16 cellular contexts compared by ENCODE assay signal in genomic region chr9:761155-761792, GRCh38.
DNase-seq lines count a peak whose midpoint lies in the region; ATAC-seq and TF ChIP-seq lines count a peak whose summit lies in the region.
"Had no signal": no experiment of that assay in that cellular context is flagged by ENCODE, and none has a peak within 500 bp of the region (broad histone marks: within the 10 kb centered on the region; RNA-seq: fewer than 3 reads in every experiment).

No MANE protein-coding gene starts in this region.

- H3K9me3 ChIP-seq in lower lobe of right lung (no peaks in the 10 kb centered on the region), aorta (ENCODE audit: control insufficient read depth, low read length) (no peaks in the 10 kb centered on the region)
- H3K9me3 ChIP-seq: psoas muscle had no signal

- 34 to 35% methylated on average over 8 of the region's 8 CpGs for WGBS in aorta, 2 donors

- H3K4me3 ChIP-seq in lower lobe of right lung: no peak overlapping the region
- no peak overlapping the region for H3K4me3 ChIP-seq in aorta (ENCODE audit: low read length in 2 of 2)
- H3K4me3 ChIP-seq: A549, psoas muscle, SK-N-MC had no signal

- peaks cover 10% of the 10 kb centered on the region for H3K4me1 ChIP-seq in lower lobe of right lung
- peaks cover 0 to 2% of the 10 kb centered on the region in 2 donors for H3K4me1 ChIP-seq in aorta (ENCODE audit: control insufficient read depth in 1 of 2, insufficient read depth in 2 of 2, low read length in 2 of 2)

- no peaks in the 10 kb centered on the region for H3K36me3 ChIP-seq in lower lobe of right lung
- H3K36me3 ChIP-seq in aorta (ENCODE audit: control insufficient read depth in 1 of 2, insufficient read depth in 2 of 2, low read length in 1 of 2): no peaks in the 10 kb centered on the region

- TF ChIP-seq CTCF in lower lobe of right lung (IDR thresholded peaks at IDR 0.05): no peak

- no peak for TF ChIP-seq POLR2A in GM18505 (IDR thresholded peaks at IDR 0.05; ENCODE audit: borderline replicate concordance, extremely low read depth, insufficient read depth, insufficient read length)

- intact Hi-C loops in Right ventricle myocardium inferior (cut with DNase I): loop anchor here (5.0 to 10.0 kb wide), 2 partner anchors 216 to 254 kb away; no protein-coding TSS in a partner anchor
- intact Hi-C loops in Right ventricle myocardium superior (cut with DNase I): loop anchor here (5.0 kb wide), 1 partner anchor 354 kb away; no protein-coding TSS in a partner anchor
- intact Hi-C loops in lower lobe of right lung (cut with DNase I): no loop called here
- intact Hi-C loops in aorta (cut with DNase I): loop anchor here (2.0 to 10.0 kb wide), 5 partner anchors 41 to 376 kb away; no protein-coding TSS in a partner anchor

- DNase-seq in Right ventricle myocardium inferior (ENCODE audit: missing footprints): no peak
- no peak for DNase-seq in Right ventricle myocardium superior
- DNase-seq in epithelial cell of prostate (ENCODE audit: low read depth, low spot score): no peak
- no peak for DNase-seq in lower lobe of right lung
- DNase-seq in aorta: no peak
- no peak for DNase-seq in NCI-H1092 (lab: John Stamatoyannopoulos, UW)
- DNase-seq: activated CD4-positive, alpha-beta memory T cell treated with anti-CD3 and anti-CD28 coated beads for 36 hours; CD8-positive, alpha-beta T cell; effector CD4-positive, alpha-beta T cell; NCI-H1105; psoas muscle had no signal

- peak; percentile 35 for ATAC-seq in Right ventricle myocardium inferior
- ATAC-seq in Right ventricle myocardium superior (ENCODE audit: poor library complexity): no peak
- peak; percentile 52 to 62 for ATAC-seq in lower lobe of right lung
- no peak for ATAC-seq in aorta (ENCODE audit: low FRiP score)
- no peak for ATAC-seq in GM18505 (IDR thresholded peaks at IDR 0.05; ENCODE audit: unreplicated experiment)
- ATAC-seq in HG02759 (IDR thresholded peaks at IDR 0.05; ENCODE audit: unreplicated experiment): no peak
- ATAC-seq: A549; activated T-helper 17 cell treated with anti-CD3 and anti-CD28 coated beads, Interleukin-2, amount 50 U/mL, for 72 hours; CD8-positive, alpha-beta T cell; psoas muscle had no signal

- no peaks in the 10 kb centered on the region for H3K27me3 ChIP-seq in lower lobe of right lung (ENCODE audit: low read depth)
- no peaks in the 10 kb centered on the region for H3K27me3 ChIP-seq in aorta (ENCODE audit: control insufficient read depth in 1 of 2, insufficient read depth in 2 of 2, low read length in 1 of 2)

- H3K27ac ChIP-seq in epithelial cell of prostate (peak overlapping the region; percentile 28), lower lobe of right lung (no peak overlapping the region), aorta (ENCODE audit: low read depth in 1 of 2, low read length in 2 of 2) (peak overlapping the region; percentile 47 to 58)
- H3K27ac ChIP-seq: A549, psoas muscle, SK-N-MC had no signal

Comparison
In these comparisons a context has a peak if more than half of its experiments do, and no peak if none do; other contexts are left out.
1. ATAC-seq: peak in Right ventricle myocardium inferior (single experiment) and lower lobe of right lung (2 of 2); none in Right ventricle myocardium superior (single experiment), aorta (single experiment), GM18505 (single experiment) and HG02759 (single experiment).